ENCODE assay signal across 1 cellular context in the genomic region with DNA sequence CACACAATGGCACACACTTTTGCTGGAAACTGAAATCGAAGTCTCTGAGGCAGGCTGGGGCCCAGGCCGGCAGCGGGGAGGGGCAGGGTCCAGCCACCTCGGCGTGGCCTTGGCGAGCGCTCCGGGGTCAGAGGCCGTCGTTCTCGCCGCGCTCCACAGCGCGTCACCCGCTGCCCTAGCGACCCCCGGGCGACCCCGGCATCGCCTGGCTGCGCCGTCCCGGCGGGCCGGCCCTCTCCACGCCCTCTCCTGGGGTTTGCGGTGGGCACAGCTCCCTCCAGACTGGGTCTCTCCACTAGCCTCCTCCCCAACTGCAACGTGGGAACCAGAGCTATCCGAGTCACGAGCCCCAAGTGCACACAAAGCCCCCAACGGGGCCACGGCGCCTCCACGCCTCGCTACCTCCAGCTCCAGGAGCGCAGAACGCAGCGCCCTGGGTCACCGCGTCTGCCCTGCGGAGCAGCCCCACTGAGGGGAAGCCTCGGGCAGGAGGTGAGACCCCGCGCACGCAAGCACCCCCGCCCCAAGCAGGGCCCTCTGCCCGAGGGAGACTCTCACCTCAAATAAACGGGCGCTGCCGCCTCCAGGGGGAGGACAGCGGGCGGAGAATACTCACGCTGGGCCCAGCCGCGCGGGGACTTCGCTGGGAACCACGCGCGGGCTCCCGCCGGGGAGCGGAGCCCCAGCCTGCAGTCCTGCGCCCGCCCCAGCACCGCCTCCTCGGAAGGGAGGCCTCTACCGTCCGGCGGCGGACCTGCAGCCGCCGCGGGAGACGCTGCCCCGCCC.
A peak's percentile ranks its signal among the peaks of the same experiment; 100 is the strongest.
TF ChIP-seq lines count a peak whose summit lies in the region.

No MANE protein-coding gene starts in this region.

TF ChIP-seq in HepG2, 621 proteins besides CTCF, POLR2A, EP300 and RAD21 (continued from another document and continues in another):
- TF ChIP-seq, protein P1, sequence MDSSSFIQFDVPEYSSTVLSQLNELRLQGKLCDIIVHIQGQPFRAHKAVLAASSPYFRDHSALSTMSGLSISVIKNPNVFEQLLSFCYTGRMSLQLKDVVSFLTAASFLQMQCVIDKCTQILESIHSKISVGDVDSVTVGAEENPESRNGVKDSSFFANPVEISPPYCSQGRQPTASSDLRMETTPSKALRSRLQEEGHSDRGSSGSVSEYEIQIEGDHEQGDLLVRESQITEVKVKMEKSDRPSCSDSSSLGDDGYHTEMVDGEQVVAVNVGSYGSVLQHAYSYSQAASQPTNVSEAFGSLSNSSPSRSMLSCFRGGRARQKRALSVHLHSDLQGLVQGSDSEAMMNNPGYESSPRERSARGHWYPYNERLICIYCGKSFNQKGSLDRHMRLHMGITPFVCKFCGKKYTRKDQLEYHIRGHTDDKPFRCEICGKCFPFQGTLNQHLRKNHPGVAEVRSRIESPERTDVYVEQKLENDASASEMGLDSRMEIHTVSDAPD (CRISPR knock-in tag; IDR thresholded peaks at IDR 0.05): no peak
- TF ChIP-seq IKZF4 (CRISPR knock-in tag; IDR thresholded peaks at IDR 0.05; ENCODE audit: borderline replicate concordance, low read depth, not compliant biosample characterization) (no peak), KDM3A (CRISPR knock-in tag; IDR thresholded peaks at IDR 0.05; ENCODE audit: low read depth) (no peak; the same call in 1 of the 2 replicates), ZNF282 (IDR thresholded peaks at IDR 0.05; ENCODE audit: partially characterized antibody) (no peak), ZNF776 (CRISPR knock-in tag; IDR thresholded peaks at IDR 0.05) (peak; percentile 18; the same call in 1 of the 2 replicates), SMYD3 (CRISPR knock-in tag; IDR thresholded peaks at IDR 0.05) (no peak), ZNF782 (CRISPR knock-in tag; IDR thresholded peaks at IDR 0.05; ENCODE audit: borderline replicate concordance) (no peak), NR1H2 (CRISPR knock-in tag; IDR thresholded peaks at IDR 0.05; ENCODE audit: borderline replicate concordance, low read depth) (no peak), ZNF230 (CRISPR knock-in tag; IDR thresholded peaks at IDR 0.05) (0 out of 2 replicates have a peak, but pooled peaks have one; percentile 77), MED13 (CRISPR knock-in tag; IDR thresholded peaks at IDR 0.05) (peak; percentile 31; the same call in 1 of the 2 replicates), MED1 (CRISPR knock-in tag; IDR thresholded peaks at IDR 0.05) (no peak), RFX1 (IDR thresholded peaks at IDR 0.05) (no peak; the same call in 1 of the 2 replicates), SMAD9 (CRISPR knock-in tag; IDR thresholded peaks at IDR 0.05) (no peak), NCOA2 (CRISPR knock-in tag; IDR thresholded peaks at IDR 0.05) (no peak), NR2F2 (IDR thresholded peaks at IDR 0.05; ENCODE audit: borderline replicate concordance, low read depth) (no peak; the same call in 1 of the 2 replicates), ZNF383 (CRISPR knock-in tag; IDR thresholded peaks at IDR 0.05; ENCODE audit: borderline replicate concordance) (no peak), FIP1L1 (IDR thresholded peaks at IDR 0.05; ENCODE audit: borderline replicate concordance, insufficient read depth, low read depth, low read length) (no peak), ZNF101 (CRISPR knock-in tag; IDR thresholded peaks at IDR 0.05; ENCODE audit: borderline replicate concordance, low read depth) (no peak), ZNF180 (CRISPR knock-in tag; IDR thresholded peaks at IDR 0.05; ENCODE audit: borderline replicate concordance, low read depth) (no peak), CEBPG (CRISPR knock-in tag; IDR thresholded peaks at IDR 0.05) (no peak), ZNF468 (CRISPR knock-in tag; IDR thresholded peaks at IDR 0.05) (no peak), ZNF570 (CRISPR knock-in tag; IDR thresholded peaks at IDR 0.05; ENCODE audit: borderline replicate concordance) (no peak), ZNF552 (CRISPR knock-in tag; IDR thresholded peaks at IDR 0.05; ENCODE audit: borderline replicate concordance) (no peak), KLF11 (CRISPR knock-in tag; IDR thresholded peaks at IDR 0.05) (no peak), ZNF354B (CRISPR knock-in tag; IDR thresholded peaks at IDR 0.05) (peak; percentile 79; the same call in 1 of the 2 replicates), ZNF674 (CRISPR knock-in tag; IDR thresholded peaks at IDR 0.05; ENCODE audit: low read depth) (no peak)
- TF ChIP-seq, protein P2, sequence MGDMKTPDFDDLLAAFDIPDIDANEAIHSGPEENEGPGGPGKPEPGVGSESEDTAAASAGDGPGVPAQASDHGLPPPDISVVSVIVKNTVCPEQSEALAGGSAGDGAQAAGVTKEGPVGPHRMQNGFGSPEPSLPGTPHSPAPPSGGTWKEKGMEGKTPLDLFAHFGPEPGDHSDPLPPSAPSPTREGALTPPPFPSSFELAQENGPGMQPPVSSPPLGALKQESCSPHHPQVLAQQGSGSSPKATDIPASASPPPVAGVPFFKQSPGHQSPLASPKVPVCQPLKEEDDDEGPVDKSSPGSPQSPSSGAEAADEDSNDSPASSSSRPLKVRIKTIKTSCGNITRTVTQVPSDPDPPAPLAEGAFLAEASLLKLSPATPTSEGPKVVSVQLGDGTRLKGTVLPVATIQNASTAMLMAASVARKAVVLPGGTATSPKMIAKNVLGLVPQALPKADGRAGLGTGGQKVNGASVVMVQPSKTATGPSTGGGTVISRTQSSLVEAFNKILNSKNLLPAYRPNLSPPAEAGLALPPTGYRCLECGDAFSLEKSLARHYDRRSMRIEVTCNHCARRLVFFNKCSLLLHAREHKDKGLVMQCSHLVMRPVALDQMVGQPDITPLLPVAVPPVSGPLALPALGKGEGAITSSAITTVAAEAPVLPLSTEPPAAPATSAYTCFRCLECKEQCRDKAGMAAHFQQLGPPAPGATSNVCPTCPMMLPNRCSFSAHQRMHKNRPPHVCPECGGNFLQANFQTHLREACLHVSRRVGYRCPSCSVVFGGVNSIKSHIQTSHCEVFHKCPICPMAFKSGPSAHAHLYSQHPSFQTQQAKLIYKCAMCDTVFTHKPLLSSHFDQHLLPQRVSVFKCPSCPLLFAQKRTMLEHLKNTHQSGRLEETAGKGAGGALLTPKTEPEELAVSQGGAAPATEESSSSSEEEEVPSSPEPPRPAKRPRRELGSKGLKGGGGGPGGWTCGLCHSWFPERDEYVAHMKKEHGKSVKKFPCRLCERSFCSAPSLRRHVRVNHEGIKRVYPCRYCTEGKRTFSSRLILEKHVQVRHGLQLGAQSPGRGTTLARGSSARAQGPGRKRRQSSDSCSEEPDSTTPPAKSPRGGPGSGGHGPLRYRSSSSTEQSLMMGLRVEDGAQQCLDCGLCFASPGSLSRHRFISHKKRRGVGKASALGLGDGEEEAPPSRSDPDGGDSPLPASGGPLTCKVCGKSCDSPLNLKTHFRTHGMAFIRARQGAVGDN (CRISPR knock-in tag; IDR thresholded peaks at IDR 0.05): peak; percentile 91
- TF ChIP-seq, protein P3, sequence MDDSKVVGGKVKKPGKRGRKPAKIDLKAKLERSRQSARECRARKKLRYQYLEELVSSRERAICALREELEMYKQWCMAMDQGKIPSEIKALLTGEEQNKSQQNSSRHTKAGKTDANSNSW (CRISPR knock-in tag; IDR thresholded peaks at IDR 0.05; ENCODE audit: borderline replicate concordance): peak; percentile 61; the same call in 1 of the 2 replicates
- TF ChIP-seq, protein P4, sequence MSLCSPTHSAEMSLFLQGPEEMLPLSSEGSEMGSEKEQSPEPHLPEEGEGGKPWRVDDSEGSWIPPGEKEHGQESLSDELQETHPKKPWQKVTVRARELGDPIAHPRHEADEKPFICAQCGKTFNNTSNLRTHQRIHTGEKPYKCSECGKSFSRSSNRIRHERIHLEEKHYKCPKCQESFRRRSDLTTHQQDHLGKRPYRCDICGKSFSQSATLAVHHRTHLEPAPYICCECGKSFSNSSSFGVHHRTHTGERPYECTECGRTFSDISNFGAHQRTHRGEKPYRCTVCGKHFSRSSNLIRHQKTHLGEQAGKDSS (CRISPR knock-in tag; IDR thresholded peaks at IDR 0.05; ENCODE audit: borderline replicate concordance, low read depth): no peak
- TF ChIP-seq, protein P5, sequence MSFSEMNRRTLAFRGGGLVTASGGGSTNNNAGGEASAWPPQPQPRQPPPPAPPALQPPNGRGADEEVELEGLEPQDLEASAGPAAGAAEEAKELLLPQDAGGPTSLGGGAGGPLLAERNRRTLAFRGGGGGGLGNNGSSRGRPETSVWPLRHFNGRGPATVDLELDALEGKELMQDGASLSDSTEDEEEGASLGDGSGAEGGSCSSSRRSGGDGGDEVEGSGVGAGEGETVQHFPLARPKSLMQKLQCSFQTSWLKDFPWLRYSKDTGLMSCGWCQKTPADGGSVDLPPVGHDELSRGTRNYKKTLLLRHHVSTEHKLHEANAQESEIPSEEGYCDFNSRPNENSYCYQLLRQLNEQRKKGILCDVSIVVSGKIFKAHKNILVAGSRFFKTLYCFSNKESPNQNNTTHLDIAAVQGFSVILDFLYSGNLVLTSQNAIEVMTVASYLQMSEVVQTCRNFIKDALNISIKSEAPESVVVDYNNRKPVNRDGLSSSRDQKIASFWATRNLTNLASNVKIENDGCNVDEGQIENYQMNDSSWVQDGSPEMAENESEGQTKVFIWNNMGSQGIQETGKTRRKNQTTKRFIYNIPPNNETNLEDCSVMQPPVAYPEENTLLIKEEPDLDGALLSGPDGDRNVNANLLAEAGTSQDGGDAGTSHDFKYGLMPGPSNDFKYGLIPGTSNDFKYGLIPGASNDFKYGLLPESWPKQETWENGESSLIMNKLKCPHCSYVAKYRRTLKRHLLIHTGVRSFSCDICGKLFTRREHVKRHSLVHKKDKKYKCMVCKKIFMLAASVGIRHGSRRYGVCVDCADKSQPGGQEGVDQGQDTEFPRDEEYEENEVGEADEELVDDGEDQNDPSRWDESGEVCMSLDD (CRISPR knock-in tag; IDR thresholded peaks at IDR 0.05; ENCODE audit: borderline replicate concordance): 0 out of 2 replicates have a peak, but pooled peaks have one; percentile 40
- TF ChIP-seq, protein P6, sequence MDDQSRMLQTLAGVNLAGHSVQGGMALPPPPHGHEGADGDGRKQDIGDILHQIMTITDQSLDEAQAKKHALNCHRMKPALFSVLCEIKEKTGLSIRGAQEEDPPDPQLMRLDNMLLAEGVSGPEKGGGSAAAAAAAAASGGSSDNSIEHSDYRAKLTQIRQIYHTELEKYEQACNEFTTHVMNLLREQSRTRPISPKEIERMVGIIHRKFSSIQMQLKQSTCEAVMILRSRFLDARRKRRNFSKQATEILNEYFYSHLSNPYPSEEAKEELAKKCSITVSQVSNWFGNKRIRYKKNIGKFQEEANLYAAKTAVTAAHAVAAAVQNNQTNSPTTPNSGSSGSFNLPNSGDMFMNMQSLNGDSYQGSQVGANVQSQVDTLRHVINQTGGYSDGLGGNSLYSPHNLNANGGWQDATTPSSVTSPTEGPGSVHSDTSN (CRISPR knock-in tag; IDR thresholded peaks at IDR 0.05; ENCODE audit: borderline replicate concordance): no peak
- TF ChIP-seq, protein P7, sequence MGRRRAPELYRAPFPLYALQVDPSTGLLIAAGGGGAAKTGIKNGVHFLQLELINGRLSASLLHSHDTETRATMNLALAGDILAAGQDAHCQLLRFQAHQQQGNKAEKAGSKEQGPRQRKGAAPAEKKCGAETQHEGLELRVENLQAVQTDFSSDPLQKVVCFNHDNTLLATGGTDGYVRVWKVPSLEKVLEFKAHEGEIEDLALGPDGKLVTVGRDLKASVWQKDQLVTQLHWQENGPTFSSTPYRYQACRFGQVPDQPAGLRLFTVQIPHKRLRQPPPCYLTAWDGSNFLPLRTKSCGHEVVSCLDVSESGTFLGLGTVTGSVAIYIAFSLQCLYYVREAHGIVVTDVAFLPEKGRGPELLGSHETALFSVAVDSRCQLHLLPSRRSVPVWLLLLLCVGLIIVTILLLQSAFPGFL (CRISPR knock-in tag; IDR thresholded peaks at IDR 0.05): no peak
- TF ChIP-seq, protein P8, sequence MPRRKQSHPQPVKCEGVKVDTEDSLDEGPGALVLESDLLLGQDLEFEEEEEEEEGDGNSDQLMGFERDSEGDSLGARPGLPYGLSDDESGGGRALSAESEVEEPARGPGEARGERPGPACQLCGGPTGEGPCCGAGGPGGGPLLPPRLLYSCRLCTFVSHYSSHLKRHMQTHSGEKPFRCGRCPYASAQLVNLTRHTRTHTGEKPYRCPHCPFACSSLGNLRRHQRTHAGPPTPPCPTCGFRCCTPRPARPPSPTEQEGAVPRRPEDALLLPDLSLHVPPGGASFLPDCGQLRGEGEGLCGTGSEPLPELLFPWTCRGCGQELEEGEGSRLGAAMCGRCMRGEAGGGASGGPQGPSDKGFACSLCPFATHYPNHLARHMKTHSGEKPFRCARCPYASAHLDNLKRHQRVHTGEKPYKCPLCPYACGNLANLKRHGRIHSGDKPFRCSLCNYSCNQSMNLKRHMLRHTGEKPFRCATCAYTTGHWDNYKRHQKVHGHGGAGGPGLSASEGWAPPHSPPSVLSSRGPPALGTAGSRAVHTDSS (CRISPR knock-in tag; conservative IDR thresholded peaks at IDR 0.05): no peak
- TF ChIP-seq, protein P9, sequence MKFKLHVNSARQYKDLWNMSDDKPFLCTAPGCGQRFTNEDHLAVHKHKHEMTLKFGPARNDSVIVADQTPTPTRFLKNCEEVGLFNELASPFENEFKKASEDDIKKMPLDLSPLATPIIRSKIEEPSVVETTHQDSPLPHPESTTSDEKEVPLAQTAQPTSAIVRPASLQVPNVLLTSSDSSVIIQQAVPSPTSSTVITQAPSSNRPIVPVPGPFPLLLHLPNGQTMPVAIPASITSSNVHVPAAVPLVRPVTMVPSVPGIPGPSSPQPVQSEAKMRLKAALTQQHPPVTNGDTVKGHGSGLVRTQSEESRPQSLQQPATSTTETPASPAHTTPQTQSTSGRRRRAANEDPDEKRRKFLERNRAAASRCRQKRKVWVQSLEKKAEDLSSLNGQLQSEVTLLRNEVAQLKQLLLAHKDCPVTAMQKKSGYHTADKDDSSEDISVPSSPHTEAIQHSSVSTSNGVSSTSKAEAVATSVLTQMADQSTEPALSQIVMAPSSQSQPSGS (CRISPR knock-in tag; IDR thresholded peaks at IDR 0.05): no peak
